In the genomic region with DNA sequence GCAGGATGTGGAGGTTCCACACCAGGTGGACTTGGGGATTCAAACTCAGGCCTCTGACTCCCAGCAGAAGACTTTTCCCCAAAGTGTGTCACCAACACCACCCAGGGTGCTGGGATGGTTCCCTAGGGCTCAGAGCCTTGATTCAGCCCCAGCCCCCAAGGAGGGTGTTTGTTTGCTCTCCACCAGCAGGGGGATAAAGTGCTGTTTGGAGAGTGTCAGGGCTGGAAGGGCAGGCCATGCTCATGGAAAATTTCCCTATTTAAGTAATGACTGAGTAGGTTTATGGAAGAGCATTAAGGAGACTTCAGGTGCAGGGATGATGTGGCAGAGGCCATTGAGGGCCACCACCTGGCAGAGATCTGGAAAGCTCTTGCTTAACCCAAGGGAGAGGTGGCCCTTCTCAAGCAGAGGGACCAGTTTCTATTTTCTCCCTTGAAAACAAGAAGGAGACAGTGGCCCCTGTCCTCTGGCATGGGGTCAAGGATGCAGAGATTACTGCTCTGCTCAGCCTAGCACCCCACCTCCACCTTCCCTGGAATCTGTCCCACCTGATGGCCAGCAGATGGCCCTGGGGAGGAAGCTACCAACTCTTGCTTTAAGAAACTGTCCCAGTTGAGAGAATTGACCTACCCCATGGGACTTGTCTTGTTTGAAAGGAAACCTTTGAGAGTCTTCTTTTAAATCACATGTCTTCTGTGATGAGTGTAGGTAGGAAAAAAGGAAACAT, we compare ENCODE assay signal across 10 cellular contexts.
A peak's percentile ranks its signal among the peaks of the same experiment; 100 is the strongest.
DNase-seq lines count a peak whose midpoint lies in the region; ATAC-seq and TF ChIP-seq lines count a peak whose summit lies in the region.
"Had no signal": no experiment of that assay in that cellular context is flagged by ENCODE, and none has a peak within 500 bp of the region (broad histone marks: within the 10 kb centered on the region; RNA-seq: fewer than 3 reads in every experiment).

No MANE protein-coding gene starts in this region.

- peak; percentile 49 for DNase-seq in HEK293T (ENCODE audit: extremely low spot score)
- DNase-seq in activated B cell treated with CpG ODN at 0.5 μM for 24 hours: no peak
- DNase-seq in mesenchymal stem cell: peak; percentile 16
- no peak for DNase-seq in NCI-H2196 treated with DMSO at 0.1 percent for 48 hours (lab: John Stamatoyannopoulos, UW; ENCODE audit: unreplicated experiment)
- no peak for DNase-seq in MV-4-11 (lab: John Stamatoyannopoulos, UW)
- no peak for DNase-seq in activated naive CD4-positive, alpha-beta T cell (lab: John Stamatoyannopoulos, UW)
- no peak for DNase-seq in NK-92 treated with Interleukin-12 subunit alpha and Interleukin-12 subunit beta, amount 100 ng/mL, for 24 hours (lab: John Stamatoyannopoulos, UW)

- POLR2A ChIA-PET in HEK293T (lab: Yijun Ruan, JAX): no interaction called here
- POLR2A ChIA-PET in activated B cell treated with CpG ODN at 0.5 μM for 24 hours (lab: Charles Lee): interaction anchor here (0.6 to 1.0 kb wide), 3 partner anchors 51 to 266 kb away, joined by 3 to 6 read pairs (median 4); a partner anchor contains a TSS

- no peaks in the 10 kb centered on the region for H3K9me2 ChIP-seq in DOHH2 (replicated peaks; ENCODE audit: control insufficient read depth, low read length)

- peaks cover 16% of the 10 kb centered on the region for H3K27me3 ChIP-seq in DOHH2 (ENCODE audit: control insufficient read depth, low read length)
- H3K27me3 ChIP-seq in mesenchymal stem cell (ENCODE audit: control insufficient read depth in 1 of 2, insufficient read depth in 1 of 2, low read length in 2 of 2): peaks cover 28 to 51% of the 10 kb centered on the region in 2 experiments

- H2BK120ac ChIP-seq in mesenchymal stem cell (ENCODE audit: low read depth, low read length): no peak overlapping the region

- no peak overlapping the region for H4K91ac ChIP-seq in mesenchymal stem cell (ENCODE audit: low read length)

- no peaks in the 10 kb centered on the region for H3K79me2 ChIP-seq in DOHH2 (ENCODE audit: control insufficient read depth, low read length)

- H3K36me3 ChIP-seq in DOHH2 (ENCODE audit: control insufficient read depth, low read length): no peaks in the 10 kb centered on the region
- H3K36me3 ChIP-seq in mesenchymal stem cell (ENCODE audit: control insufficient read depth in 1 of 2, insufficient read depth in 2 of 2, low read depth in 1 of 2, low read length in 2 of 2): no peaks in the 10 kb centered on the region

- no peak overlapping the region for H3K4me2 ChIP-seq in DOHH2 (ENCODE audit: low read length)
- H3K4me2 ChIP-seq in mesenchymal stem cell (ENCODE audit: low read length, poor library complexity, severe bottlenecking): no peak overlapping the region

- no peak overlapping the region for H2BK12ac ChIP-seq in mesenchymal stem cell (ENCODE audit: low read length in 2 of 2)

- H2BK5ac ChIP-seq in mesenchymal stem cell (ENCODE audit: low read depth, low read length, poor library complexity, severe bottlenecking): no peak overlapping the region

- H3K27me3 Mint-ChIP-seq in activated B cell treated with CpG ODN at 0.5 μM for 24 hours: no peaks in the 10 kb centered on the region

- peaks cover 5% of the 10 kb centered on the region for H3K9me3 Mint-ChIP-seq in activated B cell treated with CpG ODN at 0.5 μM for 24 hours

- CTCF ChIA-PET in HEK293T (lab: Yijun Ruan, JAX): interaction anchor here (0.7 to 1.4 kb wide), 2 partner anchors 10 to 14 kb away, joined by 3 to 4 read pairs; no protein-coding TSS in a partner anchor
- CTCF ChIA-PET in activated B cell treated with CpG ODN at 0.5 μM for 24 hours (lab: Charles Lee): no interaction called here

- H3K4ac ChIP-seq in mesenchymal stem cell (ENCODE audit: low read depth in 1 of 2, low read length in 2 of 2): no peak overlapping the region

- no peaks in the 10 kb centered on the region for H3K79me1 ChIP-seq in mesenchymal stem cell (replicated peaks; ENCODE audit: low read length, poor library complexity, severe bottlenecking)

- TF ChIP-seq CTCF in DOHH2 (IDR thresholded peaks at IDR 0.05; ENCODE audit: low read depth, low read length, poor library complexity, severe bottlenecking) (peak; percentile 71), activated B cell treated with CpG ODN at 0.5 μM for 24 hours (IDR thresholded peaks at IDR 0.05) (no peak)

- no peak overlapping the region for H3K27ac Mint-ChIP-seq in activated B cell treated with CpG ODN at 0.5 μM for 24 hours

- peak; percentile 14 for ATAC-seq in activated B cell treated with CpG ODN at 0.5 μM for 24 hours (ENCODE audit: low read depth)
- ATAC-seq: esophagus mucosa; naive thymus-derived CD4-positive, alpha-beta T cell had no signal

- intact Hi-C loops in activated B cell treated with CpG ODN at 0.5 μM for 24 hours (cut with micrococcal nuclease): loop anchor here (5.0 kb wide), 2 partner anchors 203 to 263 kb away; no protein-coding TSS in a partner anchor

- H3K23ac ChIP-seq in mesenchymal stem cell (ENCODE audit: low read length in 2 of 2): no peak overlapping the region

- no peak overlapping the region for H2AFZ ChIP-seq in mesenchymal stem cell (ENCODE audit: low read depth, low read length)

- no peaks in the 10 kb centered on the region for H4K20me1 ChIP-seq in DOHH2 (ENCODE audit: control insufficient read depth, insufficient read depth, low read depth, low read length)

- no peaks in the 10 kb centered on the region for H3K36me3 Mint-ChIP-seq in activated B cell treated with CpG ODN at 0.5 μM for 24 hours (ENCODE audit: low read depth)

- H3K27ac ChIP-seq in DOHH2 (ENCODE audit: low read depth, low read length) (no peak overlapping the region), mesenchymal stem cell (ENCODE audit: low read length, poor library complexity, severe bottlenecking) (no peak overlapping the region)

- H2AK5ac ChIP-seq in mesenchymal stem cell (ENCODE audit: low read length, severe bottlenecking): no peak overlapping the region

- H3K4me3 ChIP-seq in DOHH2 (ENCODE audit: low read length) (no peak overlapping the region), mesenchymal stem cell (ENCODE audit: insufficient read depth in 1 of 2, low read depth in 1 of 2, low read length in 2 of 2) (no peak overlapping the region)

- no peak overlapping the region for H4K8ac ChIP-seq in mesenchymal stem cell (ENCODE audit: low read length)

- no peak overlapping the region for H3K18ac ChIP-seq in mesenchymal stem cell (ENCODE audit: low read depth in 1 of 2, low read length in 2 of 2)

- H3F3A ChIP-seq in DOHH2 (ENCODE audit: control insufficient read depth, insufficient read depth): peaks cover 13% of the 10 kb centered on the region

- no peak overlapping the region for H2BK15ac ChIP-seq in mesenchymal stem cell (ENCODE audit: low read depth, poor library complexity, severe bottlenecking)

- no peak overlapping the region for H3K4me3 Mint-ChIP-seq in activated B cell treated with CpG ODN at 0.5 μM for 24 hours

- no peak overlapping the region for H3K14ac ChIP-seq in mesenchymal stem cell (ENCODE audit: low read length in 2 of 2)

- no peak overlapping the region for H3K9ac ChIP-seq in mesenchymal stem cell (ENCODE audit: low read length)

- H3K4me1 ChIP-seq in DOHH2 (ENCODE audit: control insufficient read depth, low read length) (peaks cover 35% of the 10 kb centered on the region), mesenchymal stem cell (ENCODE audit: control insufficient read depth, insufficient read depth, low read depth, low read length) (no peaks in the 10 kb centered on the region)

- H3K4me1 Mint-ChIP-seq in activated B cell treated with CpG ODN at 0.5 μM for 24 hours: peaks cover 44% of the 10 kb centered on the region

- H3K9me3 ChIP-seq in DOHH2 (ENCODE audit: control insufficient read depth, insufficient read depth, low read length) (no peaks in the 10 kb centered on the region), mesenchymal stem cell (ENCODE audit: control insufficient read depth, low read length) (no peaks in the 10 kb centered on the region)

TF ChIP-seq in HEK293T, 16 proteins besides CTCF, POLR2A, EP300 and RAD21:
- TF ChIP-seq SP1 (IDR thresholded peaks at IDR 0.05) (no peak), TARDBP (IDR thresholded peaks at IDR 0.05) (no peak), HDGF (IDR thresholded peaks at IDR 0.05; ENCODE audit: borderline replicate concordance) (no peak), CTBP1 (IDR thresholded peaks at IDR 0.05; ENCODE audit: borderline replicate concordance) (no peak), SUZ12 (IDR thresholded peaks at IDR 0.05) (no peak), BHLHE40 (IDR thresholded peaks at IDR 0.05; ENCODE audit: borderline replicate concordance) (no peak), FOXA1 (IDR thresholded peaks at IDR 0.05) (no peak), FOXM1 (IDR thresholded peaks at IDR 0.05; ENCODE audit: borderline replicate concordance) (no peak), FOXK2 (IDR thresholded peaks at IDR 0.05) (no peak)

Comparison
In these comparisons a context has a peak if more than half of its experiments do, and no peak if none do; other contexts are left out.
1. DNase-seq: peak in HEK293T (single experiment) and mesenchymal stem cell (single experiment); none in activated B cell treated with CpG ODN at 0.5 μM for 24 hours (single experiment), NCI-H2196 treated with DMSO at 0.1 percent for 48 hours (single experiment), MV-4-11 (single experiment), activated naive CD4-positive, alpha-beta T cell (0 of 4) and NK-92 treated with Interleukin-12 subunit alpha and Interleukin-12 subunit beta, amount 100 ng/mL, for 24 hours (single experiment).